8 cellular contexts compared by ENCODE assay signal in the genomic region with DNA sequence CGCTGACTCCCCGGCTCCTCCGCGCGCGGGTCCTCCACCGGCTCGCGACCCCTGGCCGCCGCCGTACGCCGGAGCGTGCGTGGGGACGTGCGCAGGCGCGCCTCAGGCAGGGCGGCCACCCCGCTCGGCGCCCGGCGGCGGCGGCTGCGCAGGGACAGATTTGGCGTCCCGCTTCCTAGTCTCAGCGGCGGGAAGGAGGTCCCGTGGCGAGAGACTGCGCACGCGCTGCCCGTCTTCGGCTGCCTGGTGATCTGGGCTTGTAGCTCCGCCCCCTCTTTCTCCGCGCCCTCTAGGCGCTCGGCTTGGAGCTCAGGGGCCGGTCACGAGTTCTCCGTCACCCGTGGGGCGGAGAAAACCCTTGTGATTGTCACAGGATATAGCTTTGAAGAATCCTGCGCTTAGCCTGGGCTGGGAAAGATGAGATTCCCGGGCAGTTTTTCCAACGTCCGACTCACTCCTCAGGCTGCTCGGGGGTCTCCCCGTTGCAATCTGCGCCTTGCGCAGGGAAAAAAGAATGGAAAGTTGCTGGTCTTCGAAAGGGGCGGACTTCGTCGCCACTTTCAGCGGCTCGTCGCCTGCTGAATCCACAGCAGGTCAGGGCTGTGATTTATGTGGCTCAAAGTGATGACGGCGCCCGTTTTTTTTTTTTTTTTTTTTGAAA. TPM values are rescaled to one million over a fixed set of nuclear protein-coding genes. Genes with fewer than 3 reads are reported as not detected.
DNase-seq lines count a peak whose midpoint lies in the region; FAIRE-seq and TF ChIP-seq lines count a peak whose summit lies in the region.

A gene with protein sequence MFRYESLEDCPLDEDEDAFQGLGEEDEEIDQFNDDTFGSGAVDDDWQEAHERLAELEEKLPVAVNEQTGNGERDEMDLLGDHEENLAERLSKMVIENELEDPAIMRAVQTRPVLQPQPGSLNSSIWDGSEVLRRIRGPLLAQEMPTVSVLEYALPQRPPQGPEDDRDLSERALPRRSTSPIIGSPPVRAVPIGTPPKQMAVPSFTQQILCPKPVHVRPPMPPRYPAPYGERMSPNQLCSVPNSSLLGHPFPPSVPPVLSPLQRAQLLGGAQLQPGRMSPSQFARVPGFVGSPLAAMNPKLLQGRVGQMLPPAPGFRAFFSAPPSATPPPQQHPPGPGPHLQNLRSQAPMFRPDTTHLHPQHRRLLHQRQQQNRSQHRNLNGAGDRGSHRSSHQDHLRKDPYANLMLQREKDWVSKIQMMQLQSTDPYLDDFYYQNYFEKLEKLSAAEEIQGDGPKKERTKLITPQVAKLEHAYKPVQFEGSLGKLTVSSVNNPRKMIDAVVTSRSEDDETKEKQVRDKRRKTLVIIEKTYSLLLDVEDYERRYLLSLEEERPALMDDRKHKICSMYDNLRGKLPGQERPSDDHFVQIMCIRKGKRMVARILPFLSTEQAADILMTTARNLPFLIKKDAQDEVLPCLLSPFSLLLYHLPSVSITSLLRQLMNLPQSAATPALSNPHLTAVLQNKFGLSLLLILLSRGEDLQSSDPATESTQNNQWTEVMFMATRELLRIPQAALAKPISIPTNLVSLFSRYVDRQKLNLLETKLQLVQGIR (minus strand): TSS at position 88 of the 661 bp plus-strand sequence. CDS start 142 bp downstream, outside the sequence.

- peak within 1 kb of the TSS; percentile 9 for H2AK5ac ChIP-seq in neuronal stem cell (ENCODE audit: low read depth, low read length)

- H3K9me3 Mint-ChIP-seq in activated naive CD4-positive, alpha-beta T cell treated with anti-CD3 and anti-CD28 coated beads for 36 hours = no peaks in the 10 kb centered on the region

- no peaks in the 10 kb centered on the region for H3K9me3 ChIP-seq in neuronal stem cell (replicated peaks in 1 of 2; ENCODE audit: control insufficient read depth in 2 of 2, insufficient read depth in 1 of 2, low read depth in 1 of 2, low read length in 2 of 2)

- no CpG with 5 or more reads among the region's 68 CpGs for WGBS in neuronal stem cell (ENCODE audit: extremely low coverage in 2 of 2, insufficient read length in 2 of 2, insufficient replicate concordance in 1 of 2), 2 donors

- peak within 1 kb of the TSS; percentile 76 for H2BK5ac ChIP-seq in neuronal stem cell (ENCODE audit: low read length)

- H3K4me1 Mint-ChIP-seq in activated naive CD4-positive, alpha-beta T cell treated with anti-CD3 and anti-CD28 coated beads for 36 hours (ENCODE audit: low read depth) = peaks cover 37% of the 10 kb centered on the region

- peak within 1 kb of the TSS; percentile 90 for H3K9ac ChIP-seq in neuronal stem cell (ENCODE audit: low read depth, low read length, poor library complexity)

- no peaks in the 10 kb centered on the region for H3K27me3 ChIP-seq in neuronal stem cell (ENCODE audit: control insufficient read depth in 3 of 3, insufficient read depth in 3 of 3, low read depth in 1 of 3, low read length in 3 of 3)

- no peak within 1 kb of the TSS for H3K4ac ChIP-seq in neuronal stem cell (ENCODE audit: low read length)

- peak; percentile 19 for FAIRE-seq in frontal cortex (lab: Jason Lieb, UNC)

- peak within 1 kb of the TSS; percentile 95 for H2AFZ ChIP-seq in neuronal stem cell (ENCODE audit: low read length)

- peak within 1 kb of the TSS; percentile 95 for H3K18ac ChIP-seq in neuronal stem cell (ENCODE audit: low read length)

- H4K91ac ChIP-seq in neuronal stem cell (ENCODE audit: low read depth, low read length, poor library complexity) = no peak within 1 kb of the TSS

- H2BK120ac ChIP-seq in neuronal stem cell (ENCODE audit: low read depth, low read length) = no peak within 1 kb of the TSS

- no peak within 1 kb of the TSS for H4K8ac ChIP-seq in neuronal stem cell (ENCODE audit: low read depth, low read length)

- peak within 1 kb of the TSS; percentile 28 for H3K14ac ChIP-seq in neuronal stem cell (ENCODE audit: low read length)

- peaks cover 2 to 34% of the 10 kb centered on the region in 2 donors for H3K36me3 ChIP-seq in neuronal stem cell (replicated peaks in 1 of 2; ENCODE audit: control insufficient read depth in 2 of 2, insufficient read depth in 2 of 2, low read length in 2 of 2)

- peak within 1 kb of the TSS; percentile 87 for H3K4me3 Mint-ChIP-seq in activated naive CD4-positive, alpha-beta T cell treated with anti-CD3 and anti-CD28 coated beads for 36 hours

- H3K4me3 ChIP-seq in HFF-Myc (replicated peaks; ENCODE audit: low read depth, low read length) = peak within 1 kb of the TSS; percentile 81
- H3K4me3 ChIP-seq in neuronal stem cell (ENCODE audit: low read length in 2 of 2) = peak within 1 kb of the TSS; percentile 81 to 98

- peaks cover 29% of the 10 kb centered on the region for H3K36me3 Mint-ChIP-seq in activated naive CD4-positive, alpha-beta T cell treated with anti-CD3 and anti-CD28 coated beads for 36 hours (ENCODE audit: low read depth)

- no peak for TF ChIP-seq CTCF in HFF-Myc (IDR thresholded peaks at IDR 0.05; ENCODE audit: low read depth, low read length, missing control alignments)
- no peak for TF ChIP-seq CTCF in subcutaneous adipose tissue (IDR thresholded peaks at IDR 0.05; ENCODE audit: low read depth)

- H3K27ac Mint-ChIP-seq in activated naive CD4-positive, alpha-beta T cell treated with anti-CD3 and anti-CD28 coated beads for 36 hours = peak within 1 kb of the TSS; percentile 91

- peaks cover 2% of the 10 kb centered on the region for H3K79me1 ChIP-seq in neuronal stem cell (ENCODE audit: low read depth, low read length)

- H3K4me2 ChIP-seq in neuronal stem cell (ENCODE audit: insufficient read depth, low read length, poor library complexity, severe bottlenecking) = peak within 1 kb of the TSS; percentile 94

- peak within 1 kb of the TSS; percentile 35 for H2BK15ac ChIP-seq in neuronal stem cell (ENCODE audit: low read length)

- peak within 1 kb of the TSS; percentile 61 for H3K23ac ChIP-seq in neuronal stem cell (ENCODE audit: low read depth, low read length, poor library complexity)

- CTCF ChIA-PET in activated naive CD4-positive, alpha-beta T cell treated with anti-CD3 and anti-CD28 coated beads for 36 hours (lab: Charles Lee) = interaction anchor here (0.7 to 1.9 kb wide), 3 partner anchors 10 to 141 kb away, joined by 3 to 5 read pairs (median 3); no protein-coding TSS in a partner anchor

- no peaks in the 10 kb centered on the region for H3K27me3 Mint-ChIP-seq in activated naive CD4-positive, alpha-beta T cell treated with anti-CD3 and anti-CD28 coated beads for 36 hours (ENCODE audit: low read depth)

- no peak within 1 kb of the TSS for H2BK12ac ChIP-seq in neuronal stem cell (ENCODE audit: low read length)

- H3K4me1 ChIP-seq in neuronal stem cell (ENCODE audit: control insufficient read depth in 2 of 2, insufficient read depth in 1 of 2, low read depth in 1 of 2, low read length in 2 of 2) = peaks cover 5 to 10% of the 10 kb centered on the region in 2 donors

- H3K27ac ChIP-seq in neuronal stem cell (replicated peaks; ENCODE audit: low read length) = peak within 1 kb of the TSS; percentile 99

- intact Hi-C loops in activated naive CD4-positive, alpha-beta T cell treated with anti-CD3 and anti-CD28 coated beads for 36 hours (cut with micrococcal nuclease) = loop anchor here (1.0 to 10.0 kb wide), 12 partner anchors 53 to 1957 kb away; a partner anchor contains a TSS

- DNase-seq in GM03348 (ENCODE audit: low spot score) = peak; percentile 98
- peak; percentile 93 for DNase-seq in HFF-Myc (ENCODE audit: extremely low read depth, low read depth)
- DNase-seq in NAMALWA (ENCODE audit: low spot score) = peak; percentile 98
- DNase-seq in SK-N-DZ (ENCODE audit: low spot score) = peak; percentile 97
- peak; percentile 99 for DNase-seq in activated naive CD4-positive, alpha-beta T cell treated with anti-CD3 and anti-CD28 coated beads for 36 hours
- peak; percentile 98 to 99 for DNase-seq in frontal cortex (ENCODE audit: low spot score in 2 of 2)
- peak; percentile 97 for DNase-seq in neuronal stem cell (ENCODE audit: low spot score)

RNA-seq across cellular contexts. Expression of the gene that starts here (rescaled TPM):
- 10.9 and 12.8 TPM in 2 replicates for polyA plus RNA-seq in SK-N-DZ (2014; cell fraction: cytosol; rRNA removed)
- polyA plus RNA-seq in SK-N-DZ (2014; cell fraction: nucleus; rRNA removed) = 6.9 and 8.7 TPM in 2 replicates
- 10 to 100 TPM; 56.7 to 56.8 TPM for total RNA-seq in activated naive CD4-positive, alpha-beta T cell treated with anti-CD3 and anti-CD28 coated beads for 36 hours
- total RNA-seq in frontal cortex = 4.5 TPM
- 26.6 TPM for polyA plus RNA-seq in neuronal stem cell (2013, experiment 1 of 2)
- polyA plus RNA-seq in neuronal stem cell (2013, experiment 2 of 2) = 26.8 TPM
- 10 to 100 TPM; 12.6 to 23.8 (median 15.2) TPM for total RNA-seq in subcutaneous adipose tissue

Comparison
In these comparisons a context has a peak if more than half of its experiments do, and no peak if none do; other contexts are left out.
1. Peak in every context shown above with its lines: DNase-seq, H3K4me3 ChIP-seq and H3K27ac ChIP-seq.